17 cellular contexts compared by ENCODE assay signal in the genomic region with DNA sequence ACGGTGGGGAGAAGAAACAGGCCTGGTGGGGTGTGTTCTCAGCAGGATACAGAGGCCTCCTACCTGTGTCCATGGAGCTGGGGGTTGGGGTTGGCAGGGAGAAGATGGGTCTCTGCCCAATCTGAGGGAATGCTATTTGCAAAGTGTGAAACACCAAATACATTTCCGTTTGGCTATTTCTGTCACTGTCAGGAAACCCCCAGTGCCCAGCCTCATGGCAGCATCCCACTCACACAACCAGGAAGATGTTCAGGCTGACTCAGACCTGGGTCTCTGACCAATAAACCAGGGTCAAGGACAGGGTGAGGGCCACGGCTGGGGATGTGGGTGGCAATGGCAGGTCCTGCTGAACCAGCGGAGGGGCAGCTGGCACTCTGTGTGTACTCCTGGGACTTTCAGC. TPM values are rescaled to one million over a fixed set of nuclear protein-coding genes. Genes with fewer than 3 reads are reported as not detected.
A peak's percentile ranks its signal among the peaks of the same experiment; 100 is the strongest.
DNase-seq lines count a peak whose midpoint lies in the region; ATAC-seq and TF ChIP-seq lines count a peak whose summit lies in the region.
"Had no signal": no experiment of that assay in that cellular context is flagged by ENCODE, and none has a peak within 500 bp of the region (broad histone marks: within the 10 kb centered on the region; RNA-seq: fewer than 3 reads in every experiment).

No MANE protein-coding gene starts in this region.

- H3K4me3 ChIP-seq in ACC112 (ENCODE audit: low read depth, low read length) (no peak overlapping the region), MM.1S (ENCODE audit: low read length) (no peak overlapping the region), neuronal stem cell (ENCODE audit: low read length in 2 of 2) (no peak overlapping the region), coronary artery (no peak overlapping the region)

- H3K9ac ChIP-seq in MM.1S (ENCODE audit: low read length), result no peak overlapping the region
- no peak overlapping the region for H3K9ac ChIP-seq in neuronal stem cell (ENCODE audit: low read depth, low read length, poor library complexity)
- H3K9ac ChIP-seq: SK-N-SH had no signal

- H3K14ac ChIP-seq in neuronal stem cell (ENCODE audit: low read length), result no peak overlapping the region

- H2AK5ac ChIP-seq in neuronal stem cell (ENCODE audit: low read depth, low read length), result no peak overlapping the region

- ATAC-seq in GM18868 (IDR thresholded peaks at IDR 0.05; ENCODE audit: unreplicated experiment), result peak; percentile 47
- ATAC-seq: Right ventricle myocardium inferior had no signal

- H3K23ac ChIP-seq in neuronal stem cell (ENCODE audit: low read depth, low read length, poor library complexity), result no peak overlapping the region

- no peak overlapping the region for H4K91ac ChIP-seq in neuronal stem cell (ENCODE audit: low read depth, low read length, poor library complexity)

- H3K4me2 ChIP-seq in MM.1S (ENCODE audit: low read depth, low read length) (no peak overlapping the region), neuronal stem cell (ENCODE audit: insufficient read depth, low read length, poor library complexity, severe bottlenecking) (no peak overlapping the region)
- H3K4me2 ChIP-seq: SK-N-SH had no signal

- no peak overlapping the region for H2BK12ac ChIP-seq in neuronal stem cell (ENCODE audit: low read length)

- DNase-seq in MM.1S, result no peak
- DNase-seq in lung microvascular endothelial cell (ENCODE audit: low read depth in 2 of 2), result peak; percentile 13 to 21
- no peak for DNase-seq in neuronal stem cell (ENCODE audit: low spot score)
- no peak for DNase-seq in activated CD4-positive, alpha-beta T cell treated with anti-CD3 and anti-CD28 coated beads for 48 hours
- no peak for DNase-seq in coronary artery (ENCODE audit: low spot score)
- DNase-seq in NCI-H1930 (lab: John Stamatoyannopoulos, UW), result no peak
- DNase-seq: AML-193; Calu3; CD4-positive, CD25-positive, alpha-beta regulatory T cell; GDM1; H9; NCI-H1694; NCI-H69; SK-N-SH had no signal

- no peak overlapping the region for H2BK15ac ChIP-seq in neuronal stem cell (ENCODE audit: low read length)

- H4K8ac ChIP-seq in neuronal stem cell (ENCODE audit: low read depth, low read length), result no peak overlapping the region

- no peak overlapping the region for H2BK5ac ChIP-seq in neuronal stem cell (ENCODE audit: low read length)

- peaks cover 14% of the 10 kb centered on the region for H3K4me1 ChIP-seq in ACC112 (ENCODE audit: control insufficient read depth, insufficient read depth, low read length, unreplicated experiment)
- peaks cover 13% of the 10 kb centered on the region; the same call in 1 of the 2 replicates for H3K4me1 ChIP-seq in MM.1S (ENCODE audit: low read length)
- H3K4me1 ChIP-seq in neuronal stem cell (ENCODE audit: control insufficient read depth in 2 of 2, insufficient read depth in 1 of 2, low read depth in 1 of 2, low read length in 2 of 2), result no peaks in the 10 kb centered on the region

- no peaks in the 10 kb centered on the region for H3K9me2 ChIP-seq in MM.1S (replicated peaks; ENCODE audit: insufficient read depth, low read length)
- H3K9me2 ChIP-seq: SK-N-SH had no signal

- peak overlapping the region; percentile 48; the same call in 1 of the 2 replicates for H3K27ac ChIP-seq in ACC112 (ENCODE audit: low read depth, low read length)
- H3K27ac ChIP-seq in MM.1S (ENCODE audit: low read length), result peak overlapping the region; percentile 32; the same call in 1 of the 2 replicates
- H3K27ac ChIP-seq in neuronal stem cell (replicated peaks; ENCODE audit: low read length), result no peak overlapping the region
- H3K27ac ChIP-seq in coronary artery, result no peak overlapping the region

- H2BK120ac ChIP-seq in neuronal stem cell (ENCODE audit: low read depth, low read length), result no peak overlapping the region

- H3K79me1 ChIP-seq in neuronal stem cell (ENCODE audit: low read depth, low read length), result peaks cover 1% of the 10 kb centered on the region

- no peaks in the 10 kb centered on the region for H4K20me1 ChIP-seq in MM.1S (ENCODE audit: insufficient read depth, low read length)

- no peak overlapping the region for H3K18ac ChIP-seq in neuronal stem cell (ENCODE audit: low read length)

- H3K9me3 ChIP-seq in MM.1S (replicated peaks; ENCODE audit: insufficient read depth, low read length), result no peaks in the 10 kb centered on the region
- peaks cover 12 to 27% of the 10 kb centered on the region in 2 donors for H3K9me3 ChIP-seq in neuronal stem cell (replicated peaks in 1 of 2; ENCODE audit: control insufficient read depth in 2 of 2, insufficient read depth in 1 of 2, low read depth in 1 of 2, low read length in 2 of 2)
- H3K9me3 ChIP-seq: SK-N-SH had no signal

- WGBS in neuronal stem cell (ENCODE audit: extremely low coverage in 2 of 2, insufficient read length in 2 of 2, insufficient replicate concordance in 1 of 2), 2 donors, result no CpG with 5 or more reads among the region's 4 CpGs

- TF ChIP-seq CTCF in MM.1S (IDR thresholded peaks at IDR 0.05; ENCODE audit: low read length) (no peak), coronary artery (IDR thresholded peaks at IDR 0.05) (no peak)

- no peak overlapping the region for H3K4ac ChIP-seq in neuronal stem cell (ENCODE audit: low read length)

- H3F3A ChIP-seq in MM.1S (ENCODE audit: insufficient read depth, low read length), result no peaks in the 10 kb centered on the region; the same call in 1 of the 2 replicates

- H3K27me3 ChIP-seq in ACC112 (ENCODE audit: insufficient read depth, low read length), result no peaks in the 10 kb centered on the region
- no peaks in the 10 kb centered on the region for H3K27me3 ChIP-seq in MM.1S (replicated peaks; ENCODE audit: insufficient read depth, low read length)
- peaks cover 0 to 6% (median 0%) of the 10 kb centered on the region in 3 experiments for H3K27me3 ChIP-seq in neuronal stem cell (ENCODE audit: control insufficient read depth in 3 of 3, insufficient read depth in 3 of 3, low read depth in 1 of 3, low read length in 3 of 3)

- no peak overlapping the region for H2AFZ ChIP-seq in ACC112 (ENCODE audit: low read length, unreplicated experiment)
- H2AFZ ChIP-seq in MM.1S (ENCODE audit: low read length), result no peak overlapping the region
- H2AFZ ChIP-seq in neuronal stem cell (ENCODE audit: low read length), result no peak overlapping the region

- H3K36me3 ChIP-seq in ACC112 (ENCODE audit: insufficient read depth, low read length) (peaks cover 37% of the 10 kb centered on the region), MM.1S (replicated peaks; ENCODE audit: insufficient read depth, low read length) (peaks cover 4% of the 10 kb centered on the region; the same call in 1 of the 2 replicates), neuronal stem cell (replicated peaks in 1 of 2; ENCODE audit: control insufficient read depth in 2 of 2, insufficient read depth in 2 of 2, low read length in 2 of 2) (peaks cover 25 to 97% of the 10 kb centered on the region in 2 donors)

- H3K79me2 ChIP-seq in ACC112 (ENCODE audit: control insufficient read depth, insufficient read depth, low read length, unreplicated experiment), result no peaks in the 10 kb centered on the region
- H3K79me2 ChIP-seq in MM.1S (ENCODE audit: low read length), result peaks cover 62% of the 10 kb centered on the region

RNA-seq across cellular contexts. Expression of gene BCOR, which starts 41.3 kb away (rescaled TPM):
- 8.1 and 16.1 TPM in 2 replicates for total RNA-seq in lung microvascular endothelial cell
- 5.4 TPM for polyA plus RNA-seq in neuronal stem cell (2013, experiment 1 of 2)
- polyA plus RNA-seq in neuronal stem cell (2013, experiment 2 of 2), result 5.2 TPM

Comparison
In these comparisons a context has a peak if more than half of its experiments do, and no peak if none do; other contexts are left out.
1. H3K27ac ChIP-seq: peak in ACC112 (single experiment) and MM.1S (single experiment); none in neuronal stem cell (single experiment) and coronary artery (0 of 2).
2. DNase-seq: peak in lung microvascular endothelial cell (2 of 2); none in MM.1S (single experiment), neuronal stem cell (single experiment), activated CD4-positive, alpha-beta T cell treated with anti-CD3 and anti-CD28 coated beads for 48 hours (single experiment), coronary artery (single experiment) and NCI-H1930 (0 of 2).